Comparison of ENCODE assay signal across 8 cellular contexts in the genomic region with DNA sequence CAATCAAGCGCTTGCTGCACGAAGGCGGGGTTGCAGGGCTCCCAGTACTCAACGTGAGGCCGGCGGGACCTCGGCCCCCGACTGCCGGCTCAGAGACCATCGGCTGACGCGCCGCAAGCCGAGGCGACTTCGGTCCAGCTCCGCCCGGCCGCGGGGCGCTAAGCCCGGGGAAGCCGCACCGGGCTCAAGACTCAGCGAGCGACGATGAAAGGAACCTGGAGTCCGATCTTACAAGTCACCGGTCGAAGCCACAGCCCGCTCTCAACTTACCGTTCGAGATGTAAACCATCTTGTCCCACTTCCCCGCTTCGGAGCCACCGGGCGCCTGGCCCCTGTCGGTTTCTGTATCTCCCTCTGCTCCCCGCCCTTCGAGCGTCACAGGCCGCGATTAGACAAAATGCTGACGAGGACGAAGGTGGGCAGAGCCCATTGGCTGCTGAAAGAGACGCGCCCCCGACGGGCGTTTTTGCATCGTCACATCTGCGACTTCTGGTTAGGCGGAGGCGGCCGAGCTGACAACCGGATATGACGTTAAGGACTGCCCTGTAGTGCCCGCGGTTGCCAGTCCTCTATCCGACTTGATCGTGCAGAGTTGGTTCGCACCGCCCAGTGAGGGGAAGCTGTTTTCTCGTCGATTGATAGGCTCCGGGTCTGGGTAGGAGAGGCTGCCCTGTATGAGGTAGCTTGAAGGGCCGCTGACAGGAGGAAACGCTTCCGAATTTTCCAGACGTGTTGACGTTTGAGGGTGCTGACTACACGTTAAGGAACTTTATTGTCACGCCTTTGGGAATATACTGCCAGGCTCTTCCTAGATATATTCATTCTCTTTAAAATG. TPM values are rescaled to one million over a fixed set of nuclear protein-coding genes. Genes with fewer than 3 reads are reported as not detected.
DNase-seq lines count a peak whose midpoint lies in the region; ATAC-seq and TF ChIP-seq lines count a peak whose summit lies in the region.

Gene SELENOK (minus strand): TSS at position 360 of the 835 bp plus-strand sequence.

- no peak within 1 kb of the TSS for H2AK5ac ChIP-seq in H9 (ENCODE audit: insufficient read length, low read length)

- H3K4me2 ChIP-seq in H9 (ENCODE audit: insufficient read depth, insufficient read length, low read length) = peak within 1 kb of the TSS; percentile 94

- H3K23me2 ChIP-seq in H9 (ENCODE audit: insufficient read length, low read depth, low read length, poor library complexity, severe bottlenecking) = peaks cover 12% of the 10 kb centered on the region

- no peaks in the 10 kb centered on the region for H3K27me3 ChIP-seq in H9 (ENCODE audit: insufficient read depth, low read length)
- H3K27me3 ChIP-seq in MG63 = no peaks in the 10 kb centered on the region

- H3K9me3 ChIP-seq in H9 (ENCODE audit: control insufficient read depth, low read depth, low read length) (no peaks in the 10 kb centered on the region), MG63 (no peaks in the 10 kb centered on the region)

- peaks cover 5% of the 10 kb centered on the region for H3K79me1 ChIP-seq in H9 (ENCODE audit: insufficient read depth, low read depth, low read length, poor library complexity, severe bottlenecking)

- H3K23ac ChIP-seq in H9 (ENCODE audit: insufficient read length, low read depth, low read length) = no peak within 1 kb of the TSS

- no peak within 1 kb of the TSS for H2BK20ac ChIP-seq in H9 (ENCODE audit: low read depth, low read length, poor library complexity, severe bottlenecking)

- no peaks in the 10 kb centered on the region; a peak in 1 of 5 replicates for H3K9me3 Mint-ChIP-seq in H9
- peaks cover 6% of the 10 kb centered on the region for H3K9me3 Mint-ChIP-seq in natural killer cell treated with Interleukin-12 subunit alpha and Interleukin-12 subunit beta and Interleukin-15 and Interleukin-18, amount 100 ng/mL, for 72 hours

- WGBS in H9 (ENCODE audit: extremely low coverage, insufficient read length, low lambda C conversion rate) = no CpG with 5 or more reads among the region's 73 CpGs

- peak within 1 kb of the TSS; percentile 93 to 99 (median 98) for H3K27ac Mint-ChIP-seq in H9
- peak within 1 kb of the TSS; percentile 94 to 98 for H3K27ac Mint-ChIP-seq in natural killer cell treated with Interleukin-12 subunit alpha and Interleukin-12 subunit beta and Interleukin-15 and Interleukin-18, amount 100 ng/mL, for 72 hours

- peak within 1 kb of the TSS; percentile 94 for H3K9ac ChIP-seq in H9 (ENCODE audit: extremely low read depth, insufficient read length, low read length)

- peak within 1 kb of the TSS; percentile 74 for H3K27ac ChIP-seq in H9 (ENCODE audit: insufficient read length, low read depth, low read length)

- peak; percentile 97 to 99 for ATAC-seq in natural killer cell treated with Interleukin-12 subunit alpha and Interleukin-12 subunit beta and Interleukin-15 and Interleukin-18, amount 100 ng/mL, for 72 hours
- ATAC-seq in stimulated activated naive CD8-positive, alpha-beta T cell treated with anti-CD3 and anti-CD28 coated beads, Interleukin-15, Interleukin-2, amounts not matched to agents 100 U/mL and 50 U/mL, for 24 hours = peak; percentile 97

- TF ChIP-seq CTCF in H9 (conservative IDR thresholded peaks at IDR 0.05) (no peak), fibroblast of pulmonary artery (IDR thresholded peaks at IDR 0.05; ENCODE audit: low read length, missing control alignments) (no peak)

- peak within 1 kb of the TSS; percentile 97 for H3K14ac ChIP-seq in H9 (ENCODE audit: insufficient read depth, low read length)

- H3K4me3 ChIP-seq in MG63 (peak within 1 kb of the TSS; percentile 90), fibroblast of pulmonary artery (replicated peaks; ENCODE audit: low read depth, low read length) (peak within 1 kb of the TSS; percentile 92)

- DNase-seq in ELR (ENCODE audit: low read depth) (peak; percentile 99), H9 (peak; percentile 100), MG63 (peak; percentile 95), SHP77 treated with DMSO at 0.1 percent for 48 hours (lab: John Stamatoyannopoulos, UW) (peak; percentile 99), fibroblast of pulmonary artery (ENCODE audit: low read depth) (peak; percentile 100)
- peak; percentile 99 for DNase-seq in activated effector memory CD4-positive, alpha-beta T cell treated with anti-CD3 and anti-CD28 coated beads, Interleukin-2, amount 50 U/mL, for 16 hours
- peak; percentile 98 for DNase-seq in natural killer cell treated with Interleukin-12 subunit alpha and Interleukin-12 subunit beta and Interleukin-15 and Interleukin-18, amount 100 ng/mL, for 72 hours (ENCODE audit: low spot score)
- peak; percentile 94 for DNase-seq in stimulated activated naive CD8-positive, alpha-beta T cell treated with anti-CD3 and anti-CD28 coated beads, Interleukin-15, Interleukin-2, amounts not matched to agents 100 U/mL and 50 U/mL, for 24 hours

- H3K56ac ChIP-seq in H9 (ENCODE audit: insufficient read length, low read depth, low read length) = peak within 1 kb of the TSS; percentile 96

- H3K27me3 Mint-ChIP-seq in H9 (ENCODE audit: low read depth) = peaks cover 27% of the 10 kb centered on the region
- H3K27me3 Mint-ChIP-seq in natural killer cell treated with Interleukin-12 subunit alpha and Interleukin-12 subunit beta and Interleukin-15 and Interleukin-18, amount 100 ng/mL, for 72 hours = peaks cover 9 to 20% of the 10 kb centered on the region in 2 donors

- H2BK15ac ChIP-seq in H9 (ENCODE audit: low read depth, low read length) = no peak within 1 kb of the TSS

- peaks cover 8% of the 10 kb centered on the region; the same call in 1 of the 2 replicates for H3K79me2 ChIP-seq in H9 (ENCODE audit: insufficient read depth, low read length)

- H4K8ac ChIP-seq in H9 (replicated peaks; ENCODE audit: insufficient read length, low read depth, low read length) = no peak within 1 kb of the TSS

- peaks cover 19 to 23% of the 10 kb centered on the region in 2 experiments for H3K4me1 Mint-ChIP-seq in H9
- peaks cover 43 to 48% of the 10 kb centered on the region in 2 donors for H3K4me1 Mint-ChIP-seq in natural killer cell treated with Interleukin-12 subunit alpha and Interleukin-12 subunit beta and Interleukin-15 and Interleukin-18, amount 100 ng/mL, for 72 hours (ENCODE audit: low read depth in 2 of 2)

- H3K4me1 ChIP-seq in H9 (ENCODE audit: insufficient read depth, low read length) = peaks cover 2% of the 10 kb centered on the region; the same call in 1 of the 2 replicates

- H3K4me3 Mint-ChIP-seq in H9 = peak within 1 kb of the TSS; percentile 95 to 97
- H3K4me3 Mint-ChIP-seq in natural killer cell treated with Interleukin-12 subunit alpha and Interleukin-12 subunit beta and Interleukin-15 and Interleukin-18, amount 100 ng/mL, for 72 hours = peak within 1 kb of the TSS; percentile 95

- peak within 1 kb of the TSS; percentile 59 for H2AFZ ChIP-seq in H9 (ENCODE audit: low read length)

- H3K4ac ChIP-seq in H9 (ENCODE audit: low read depth, low read length) = peak within 1 kb of the TSS; percentile 80; the same call in 1 of the 2 replicates

- H2BK5ac ChIP-seq in H9 (ENCODE audit: insufficient read length, low read length) = peak within 1 kb of the TSS; percentile 86

- no peaks in the 10 kb centered on the region; the same call in none of the 2 replicates for H3K36me3 ChIP-seq in MG63

- peaks cover 6 to 16% (median 16%) of the 10 kb centered on the region in 3 experiments; a peak in 5 of 7 replicates for H3K36me3 Mint-ChIP-seq in H9 (ENCODE audit: insufficient read depth in 1 of 3, low read depth in 3 of 3)
- H3K36me3 Mint-ChIP-seq in natural killer cell treated with Interleukin-12 subunit alpha and Interleukin-12 subunit beta and Interleukin-15 and Interleukin-18, amount 100 ng/mL, for 72 hours = peaks cover 21% of the 10 kb centered on the region

- no peaks in the 10 kb centered on the region for H4K20me1 ChIP-seq in H9 (ENCODE audit: control insufficient read depth, insufficient read depth, insufficient read length)

- peak within 1 kb of the TSS; percentile 79 for H4K91ac ChIP-seq in H9 (ENCODE audit: insufficient read length, low read depth, low read length)

- peak within 1 kb of the TSS; percentile 93 for H3K18ac ChIP-seq in H9 (ENCODE audit: insufficient read length, low read depth, low read length)

- H3T11ph ChIP-seq in H9 (ENCODE audit: low read length) = peak within 1 kb of the TSS; percentile 91

- H4K5ac ChIP-seq in H9 (ENCODE audit: insufficient read length, low read depth, low read length) = peak within 1 kb of the TSS; percentile 85

- H2BK120ac ChIP-seq in H9 (ENCODE audit: low read depth, low read length, poor library complexity, severe bottlenecking) = peak within 1 kb of the TSS; percentile 91

- peak within 1 kb of the TSS; percentile 90 for H2BK12ac ChIP-seq in H9 (ENCODE audit: insufficient read length, low read depth, low read length)

RNA-seq across cellular contexts. Expression of gene SELENOK, which starts in this region (rescaled TPM):
- 30.3 and 34.6 TPM in 2 replicates for total RNA-seq in H9 (2021)
- total RNA-seq in MG63 (2014; rRNA removed; shearing (Covaris generic); ENCODE audit: low replicate concordance) = 37.0 and 58.7 TPM in 2 replicates
- 10 to 100 TPM; 37.2 to 72.9 TPM for total RNA-seq in natural killer cell treated with Interleukin-12 subunit alpha and Interleukin-12 subunit beta and Interleukin-15 and Interleukin-18, amount 100 ng/mL, for 72 hours

Comparison
In these comparisons a context has a peak if more than half of its experiments do, and no peak if none do; other contexts are left out.
1. Peak in every context shown above with its lines: DNase-seq, ATAC-seq, H3K4me3 ChIP-seq and H3K27ac ChIP-seq.